ENCODE assay signal across 1 cellular context in genomic region chr17:79797492-79798295, GRCh38.
TF ChIP-seq lines count a peak whose summit lies in the region.

No MANE protein-coding gene starts in this region.

TF ChIP-seq in SK-N-SH treated with all-trans-retinoic acid at 6 μM for 48 hours, 23 proteins besides CTCF, POLR2A, EP300 and RAD21 (continued from another document):
- TF ChIP-seq ZFP3 (CRISPR knock-in tag; IDR thresholded peaks at IDR 0.05) = no peak
- TF ChIP-seq ISL1 (CRISPR knock-in tag; IDR thresholded peaks at IDR 0.05) = no peak
